In the genomic region with DNA sequence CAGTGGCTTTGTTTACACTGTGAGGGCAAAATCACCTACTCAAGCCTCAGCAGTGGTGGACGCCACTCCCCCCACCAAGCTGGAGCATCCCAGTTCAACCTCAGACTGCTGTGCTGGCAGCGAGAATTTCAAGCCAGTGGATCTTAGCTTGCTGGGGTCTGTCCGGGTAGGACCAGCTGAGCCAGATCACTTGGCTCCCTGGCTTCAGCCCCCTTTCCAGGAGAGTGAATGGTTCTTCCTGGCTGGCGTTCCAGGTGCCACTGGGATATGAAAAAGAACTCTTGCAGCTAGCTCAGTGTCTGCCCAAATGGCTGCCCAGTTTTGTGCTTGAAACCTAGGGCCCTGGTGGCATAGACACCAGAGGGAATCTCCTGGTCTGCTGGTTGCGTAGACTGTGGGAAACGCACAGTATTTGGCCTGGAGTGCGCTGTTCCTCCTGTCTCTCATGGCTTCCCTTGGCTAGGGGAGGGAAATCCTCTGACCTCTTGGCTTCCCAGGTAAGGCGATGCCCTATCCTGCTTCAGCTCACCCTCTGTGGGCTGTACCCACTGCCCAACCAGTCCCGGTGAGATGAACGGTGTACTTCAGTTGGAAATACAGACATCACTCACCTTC, we compare ENCODE assay signal across 26 cellular contexts.
"Had no signal": no experiment of that assay in that cellular context is flagged by ENCODE, and none has a peak within 500 bp of the region (broad histone marks: within the 10 kb centered on the region; RNA-seq: fewer than 3 reads in every experiment).

No MANE protein-coding gene starts in this region.

- H3K36me3 ChIP-seq: adrenal gland, colonic mucosa had no signal

- ATAC-seq: activated CD4-positive, alpha-beta T cell treated with anti-CD3 and anti-CD28 coated beads for 36 hours; activated CD8-positive, alpha-beta memory T cell treated with anti-CD3 and anti-CD28 coated beads, Interleukin-2, amount 10 ng/mL, durations not matched to agents 7 days and 5 days; activated CD8-positive, alpha-beta T cell treated with anti-CD3 and anti-CD28 coated beads, Interleukin-2, amount 10 ng/mL, durations not matched to agents 7 days and 5 days; activated naive CD8-positive, alpha-beta T cell treated with anti-CD3 and anti-CD28 coated beads, Interleukin-2, amount 50 U/mL, for 24 hours; body of pancreas; esophagus mucosa had no signal

- H3K27me3 ChIP-seq: adrenal gland, body of pancreas, colonic mucosa had no signal

- H3K9me3 ChIP-seq: adrenal gland, body of pancreas, colonic mucosa had no signal

- FAIRE-seq: frontal cortex had no signal

- H3K27ac ChIP-seq: adrenal gland, body of pancreas, colonic mucosa had no signal

- H3K4me1 ChIP-seq: adrenal gland, body of pancreas, colonic mucosa had no signal

- DNase-seq: activated CD4-positive, alpha-beta memory T cell treated with anti-CD3 and anti-CD28 coated beads for 36 hours; activated CD4-positive, alpha-beta T cell treated with anti-CD3 and anti-CD28 coated beads for 36 hours; activated CD4-positive, alpha-beta T cell treated with anti-CD3 and anti-CD28 coated beads, Interleukin-2, amount 10 ng/mL, durations not matched to agents 24 days and 14 days; activated CD4-positive, CD25-positive, alpha-beta regulatory T cell; activated CD4-positive, CD25-positive, alpha-beta regulatory T cell treated with anti-CD3 and anti-CD28 coated beads, Interleukin-2, amount 50 U/mL, for 72 hours; activated CD8-positive, alpha-beta memory T cell treated with anti-CD3 and anti-CD28 coated beads, Interleukin-2, amount 10 ng/mL, durations not matched to agents 7 days and 5 days; activated CD8-positive, alpha-beta memory T cell treated with anti-CD3 and anti-CD28 coated beads, Interleukin-2, amount 50 U/mL, for 4 hours; activated CD8-positive, alpha-beta T cell treated with anti-CD3 and anti-CD28 coated beads, Interleukin-2, amount 10 ng/mL, durations not matched to agents 7 days and 5 days; activated effector memory CD4-positive, alpha-beta T cell treated with anti-CD3 and anti-CD28 coated beads, Interleukin-2, amount 50 U/mL, for 16 hours; activated naive CD4-positive, alpha-beta T cell treated with anti-CD3 and anti-CD28 coated beads for 36 hours; activated naive CD8-positive, alpha-beta T cell treated with anti-CD3 and anti-CD28 coated beads for 36 hours; activated naive CD8-positive, alpha-beta T cell treated with anti-CD3 and anti-CD28 coated beads, Interleukin-2, amount 50 U/mL, for 24 hours; activated T-cell treated with anti-CD3 and anti-CD28 coated beads, Interleukin-2, amount 50 U/mL, for 1 hour; activated T-cell treated with anti-CD3 and anti-CD28 coated beads, Interleukin-2, amount 50 U/mL, for 48 hours; adrenal gland; amygdala; body of pancreas; central memory CD4-positive, alpha-beta T cell; cerebellar nuclear complex; colonic mucosa; effector memory CD4-positive, alpha-beta T cell; endodermal cell; foreskin fibroblast; T-helper 2 cell had no signal

- H3K4me3 ChIP-seq: adrenal gland, body of pancreas, colonic mucosa had no signal
